1 cellular context compared by ENCODE assay signal in the genomic region with DNA sequence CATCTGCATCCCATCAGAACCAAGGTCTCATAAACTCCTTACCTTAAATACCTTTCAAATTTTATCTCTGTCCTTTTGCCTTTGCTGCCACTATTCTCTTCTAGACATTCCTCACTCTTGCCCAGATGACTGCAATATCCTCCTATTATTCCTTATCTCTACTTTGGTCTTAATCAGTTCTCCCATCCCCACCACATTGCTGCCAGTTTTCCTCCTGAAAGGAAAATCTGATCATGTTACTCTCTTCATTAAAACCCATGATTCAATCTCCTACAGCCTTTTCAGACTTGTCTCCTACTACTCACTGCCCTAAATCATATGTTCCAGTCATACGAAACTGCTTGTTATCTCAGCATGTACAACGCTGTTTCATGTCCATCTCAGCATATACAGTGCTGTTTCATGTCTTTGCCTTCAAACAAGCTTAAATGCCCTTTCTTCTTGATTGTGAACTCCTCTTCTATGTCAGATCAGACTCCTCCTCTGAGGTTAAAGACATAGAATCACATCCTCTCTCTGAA.
TF ChIP-seq lines count a peak whose summit lies in the region.

No MANE protein-coding gene starts in this region.

TF ChIP-seq in neural cell, 6 proteins besides CTCF, POLR2A, EP300 and RAD21 (continued from another document):
- TF ChIP-seq, protein P1, sequence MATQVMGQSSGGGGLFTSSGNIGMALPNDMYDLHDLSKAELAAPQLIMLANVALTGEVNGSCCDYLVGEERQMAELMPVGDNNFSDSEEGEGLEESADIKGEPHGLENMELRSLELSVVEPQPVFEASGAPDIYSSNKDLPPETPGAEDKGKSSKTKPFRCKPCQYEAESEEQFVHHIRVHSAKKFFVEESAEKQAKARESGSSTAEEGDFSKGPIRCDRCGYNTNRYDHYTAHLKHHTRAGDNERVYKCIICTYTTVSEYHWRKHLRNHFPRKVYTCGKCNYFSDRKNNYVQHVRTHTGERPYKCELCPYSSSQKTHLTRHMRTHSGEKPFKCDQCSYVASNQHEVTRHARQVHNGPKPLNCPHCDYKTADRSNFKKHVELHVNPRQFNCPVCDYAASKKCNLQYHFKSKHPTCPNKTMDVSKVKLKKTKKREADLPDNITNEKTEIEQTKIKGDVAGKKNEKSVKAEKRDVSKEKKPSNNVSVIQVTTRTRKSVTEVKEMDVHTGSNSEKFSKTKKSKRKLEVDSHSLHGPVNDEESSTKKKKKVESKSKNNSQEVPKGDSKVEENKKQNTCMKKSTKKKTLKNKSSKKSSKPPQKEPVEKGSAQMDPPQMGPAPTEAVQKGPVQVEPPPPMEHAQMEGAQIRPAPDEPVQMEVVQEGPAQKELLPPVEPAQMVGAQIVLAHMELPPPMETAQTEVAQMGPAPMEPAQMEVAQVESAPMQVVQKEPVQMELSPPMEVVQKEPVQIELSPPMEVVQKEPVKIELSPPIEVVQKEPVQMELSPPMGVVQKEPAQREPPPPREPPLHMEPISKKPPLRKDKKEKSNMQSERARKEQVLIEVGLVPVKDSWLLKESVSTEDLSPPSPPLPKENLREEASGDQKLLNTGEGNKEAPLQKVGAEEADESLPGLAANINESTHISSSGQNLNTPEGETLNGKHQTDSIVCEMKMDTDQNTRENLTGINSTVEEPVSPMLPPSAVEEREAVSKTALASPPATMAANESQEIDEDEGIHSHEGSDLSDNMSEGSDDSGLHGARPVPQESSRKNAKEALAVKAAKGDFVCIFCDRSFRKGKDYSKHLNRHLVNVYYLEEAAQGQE (IDR thresholded peaks at IDR 0.05; ENCODE audit: borderline replicate concordance): no peak
